In the genomic region with DNA sequence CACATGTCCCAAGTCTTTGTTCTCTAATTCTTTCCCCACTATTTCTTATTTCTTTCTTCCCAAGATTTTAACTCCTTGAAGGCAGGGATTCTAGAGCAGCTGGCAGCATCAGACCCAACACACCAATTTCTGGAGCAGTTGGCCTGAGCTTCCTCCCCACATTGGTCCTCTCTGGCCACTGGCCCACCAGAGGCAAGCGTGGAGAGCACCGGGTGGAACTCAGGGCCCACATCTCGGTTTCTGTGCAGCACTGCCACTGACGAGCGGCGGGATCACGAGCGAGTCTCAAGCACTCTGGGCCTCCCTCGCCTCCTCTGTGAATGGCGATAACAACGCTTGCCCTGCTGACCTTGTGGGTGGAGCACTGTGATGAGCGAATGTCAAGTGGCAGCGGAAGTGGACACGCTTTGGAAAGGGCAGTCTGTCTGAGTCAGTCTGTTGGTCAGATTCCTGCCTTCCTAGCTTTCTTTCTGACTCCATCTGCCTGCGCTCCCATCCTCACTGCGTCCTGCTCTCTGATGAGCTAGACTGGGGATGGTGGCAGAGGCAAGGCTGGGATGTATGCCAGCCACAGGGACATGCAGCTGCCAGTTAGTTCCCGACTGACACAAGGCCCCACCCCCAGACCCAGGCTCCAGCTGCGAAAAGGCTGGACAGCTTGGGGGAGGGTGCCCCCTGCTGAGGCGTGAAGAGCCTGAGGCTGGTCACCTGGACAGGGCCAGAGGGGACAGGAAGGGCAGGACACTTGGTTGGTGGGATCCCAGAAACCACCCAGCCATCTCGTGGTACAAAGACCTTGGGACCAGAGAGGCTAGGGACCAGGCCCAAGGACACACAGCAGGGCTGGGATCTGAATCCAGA, we compare ENCODE assay signal across 1 cellular context.
TF ChIP-seq lines count a peak whose summit lies in the region.

No MANE protein-coding gene starts in this region.

TF ChIP-seq in K562, 482 proteins besides CTCF, POLR2A, EP300 and RAD21 (continued from another document):
- TF ChIP-seq, protein P1, sequence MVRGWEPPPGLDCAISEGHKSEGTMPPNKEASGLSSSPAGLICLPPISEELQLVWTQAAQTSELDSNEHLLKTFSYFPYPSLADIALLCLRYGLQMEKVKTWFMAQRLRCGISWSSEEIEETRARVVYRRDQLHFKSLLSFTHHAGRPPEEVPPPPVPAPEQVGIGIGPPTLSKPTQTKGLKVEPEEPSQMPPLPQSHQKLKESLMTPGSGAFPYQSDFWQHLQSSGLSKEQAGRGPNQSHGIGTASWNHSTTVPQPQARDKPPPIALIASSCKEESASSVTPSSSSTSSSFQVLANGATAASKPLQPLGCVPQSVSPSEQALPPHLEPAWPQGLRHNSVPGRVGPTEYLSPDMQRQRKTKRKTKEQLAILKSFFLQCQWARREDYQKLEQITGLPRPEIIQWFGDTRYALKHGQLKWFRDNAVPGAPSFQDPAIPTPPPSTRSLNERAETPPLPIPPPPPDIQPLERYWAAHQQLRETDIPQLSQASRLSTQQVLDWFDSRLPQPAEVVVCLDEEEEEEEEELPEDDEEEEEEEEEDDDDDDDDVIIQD (CRISPR knock-in tag; IDR thresholded peaks at IDR 0.05): no peak
- TF ChIP-seq ARNT (IDR thresholded peaks at IDR 0.05) (peak; percentile 32 to 69; a peak in 3 of 4 replicates), FOXJ2 (tag; IDR thresholded peaks at IDR 0.05) (no peak), SMARCA4 (IDR thresholded peaks at IDR 0.05) (peak; percentile 88), CC2D1A (IDR thresholded peaks at IDR 0.05) (peak; percentile 89), ZNF316 (IDR thresholded peaks at IDR 0.05) (no peak), CXXC5 (CRISPR knock-in tag; IDR thresholded peaks at IDR 0.05) (peak; percentile 96), NONO (IDR thresholded peaks at IDR 0.05; ENCODE audit: low read depth in 2 of 2, low read length in 1 of 2) (no peak), TARDBP (IDR thresholded peaks at IDR 0.05) (no peak; the same call in 1 of the 2 replicates), CHD2 (IDR thresholded peaks at IDR 0.05; ENCODE audit: low read depth, low read length) (no peak), JUND (IDR thresholded peaks at IDR 0.05; ENCODE audit: borderline replicate concordance, low read depth, low read length) (peak; percentile 87), JUND (tag; IDR thresholded peaks at IDR 0.05; ENCODE audit: borderline replicate concordance, low read depth, low read length) (peak; percentile 85; the same call in 2 of the 3 replicates), ZNF23 (CRISPR knock-in tag; IDR thresholded peaks at IDR 0.05) (no peak), FOSL1 (tag; conservative IDR thresholded peaks at IDR 0.05) (peak; percentile 91), NCOA6 (IDR thresholded peaks at IDR 0.05) (no peak), CBX3 (IDR thresholded peaks at IDR 0.05; ENCODE audit: borderline replicate concordance in 1 of 2, low read length in 2 of 2) (peak in 1 of 2 experiments; percentile 49; a peak in 2 of 3 replicates), CBX5 (IDR thresholded peaks at IDR 0.05; ENCODE audit: borderline replicate concordance, low read depth) (peak; percentile 80), WHSC1 (IDR thresholded peaks at IDR 0.05; ENCODE audit: low read length) (no peak), NR3C1 (CRISPR knock-in tag; IDR thresholded peaks at IDR 0.05) (no peak), DDX20 (tag; IDR thresholded peaks at IDR 0.05; ENCODE audit: low read depth) (no peak), KDM5B (IDR thresholded peaks at IDR 0.05; ENCODE audit: insufficient replicate concordance, low read depth, low read length) (no peak), MYBL2 (IDR thresholded peaks at IDR 0.05; ENCODE audit: low read depth) (no peak), MYBL2 (CRISPR knock-in tag; IDR thresholded peaks at IDR 0.05; ENCODE audit: borderline replicate concordance) (no peak), ZNF830 (CRISPR knock-in tag; IDR thresholded peaks at IDR 0.05) (peak; percentile 54; the same call in 1 of the 2 replicates), ZC3H11A (IDR thresholded peaks at IDR 0.05; ENCODE audit: low read depth, low read length) (0 out of 2 replicates have a peak, but pooled peaks have one; percentile 46), SRSF9 (IDR thresholded peaks at IDR 0.05; ENCODE audit: borderline replicate concordance, low read depth, low read length) (no peak)
- TF ChIP-seq, protein P2, sequence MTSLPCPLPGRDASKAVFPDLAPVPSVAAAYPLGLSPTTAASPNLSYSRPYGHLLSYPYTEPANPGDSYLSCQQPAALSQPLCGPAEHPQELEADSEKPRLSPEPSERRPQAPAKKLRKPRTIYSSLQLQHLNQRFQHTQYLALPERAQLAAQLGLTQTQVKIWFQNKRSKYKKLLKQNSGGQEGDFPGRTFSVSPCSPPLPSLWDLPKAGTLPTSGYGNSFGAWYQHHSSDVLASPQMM (CRISPR knock-in tag; IDR thresholded peaks at IDR 0.05): no peak
- TF ChIP-seq, protein P3, sequence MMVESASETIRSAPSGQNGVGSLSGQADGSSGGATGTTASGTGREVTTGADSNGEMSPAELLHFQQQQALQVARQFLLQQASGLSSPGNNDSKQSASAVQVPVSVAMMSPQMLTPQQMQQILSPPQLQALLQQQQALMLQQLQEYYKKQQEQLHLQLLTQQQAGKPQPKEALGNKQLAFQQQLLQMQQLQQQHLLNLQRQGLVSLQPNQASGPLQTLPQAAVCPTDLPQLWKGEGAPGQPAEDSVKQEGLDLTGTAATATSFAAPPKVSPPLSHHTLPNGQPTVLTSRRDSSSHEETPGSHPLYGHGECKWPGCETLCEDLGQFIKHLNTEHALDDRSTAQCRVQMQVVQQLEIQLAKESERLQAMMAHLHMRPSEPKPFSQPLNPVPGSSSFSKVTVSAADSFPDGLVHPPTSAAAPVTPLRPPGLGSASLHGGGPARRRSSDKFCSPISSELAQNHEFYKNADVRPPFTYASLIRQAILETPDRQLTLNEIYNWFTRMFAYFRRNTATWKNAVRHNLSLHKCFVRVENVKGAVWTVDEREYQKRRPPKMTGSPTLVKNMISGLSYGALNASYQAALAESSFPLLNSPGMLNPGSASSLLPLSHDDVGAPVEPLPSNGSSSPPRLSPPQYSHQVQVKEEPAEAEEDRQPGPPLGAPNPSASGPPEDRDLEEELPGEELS (CRISPR knock-in tag; IDR thresholded peaks at IDR 0.05; ENCODE audit: borderline replicate concordance): no peak
- TF ChIP-seq, protein P4, sequence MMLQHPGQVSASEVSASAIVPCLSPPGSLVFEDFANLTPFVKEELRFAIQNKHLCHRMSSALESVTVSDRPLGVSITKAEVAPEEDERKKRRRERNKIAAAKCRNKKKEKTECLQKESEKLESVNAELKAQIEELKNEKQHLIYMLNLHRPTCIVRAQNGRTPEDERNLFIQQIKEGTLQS (IDR thresholded peaks at IDR 0.05): peak; percentile 72
- TF ChIP-seq, protein P4 (CRISPR knock-in tag; conservative IDR thresholded peaks at IDR 0.05): no peak
- TF ChIP-seq, protein P5, sequence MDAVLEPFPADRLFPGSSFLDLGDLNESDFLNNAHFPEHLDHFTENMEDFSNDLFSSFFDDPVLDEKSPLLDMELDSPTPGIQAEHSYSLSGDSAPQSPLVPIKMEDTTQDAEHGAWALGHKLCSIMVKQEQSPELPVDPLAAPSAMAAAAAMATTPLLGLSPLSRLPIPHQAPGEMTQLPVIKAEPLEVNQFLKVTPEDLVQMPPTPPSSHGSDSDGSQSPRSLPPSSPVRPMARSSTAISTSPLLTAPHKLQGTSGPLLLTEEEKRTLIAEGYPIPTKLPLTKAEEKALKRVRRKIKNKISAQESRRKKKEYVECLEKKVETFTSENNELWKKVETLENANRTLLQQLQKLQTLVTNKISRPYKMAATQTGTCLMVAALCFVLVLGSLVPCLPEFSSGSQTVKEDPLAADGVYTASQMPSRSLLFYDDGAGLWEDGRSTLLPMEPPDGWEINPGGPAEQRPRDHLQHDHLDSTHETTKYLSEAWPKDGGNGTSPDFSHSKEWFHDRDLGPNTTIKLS (IDR thresholded peaks at IDR 0.05; ENCODE audit: borderline replicate concordance, low read depth): peak; percentile 71; the same call in 1 of the 2 replicates
- TF ChIP-seq, protein P6, sequence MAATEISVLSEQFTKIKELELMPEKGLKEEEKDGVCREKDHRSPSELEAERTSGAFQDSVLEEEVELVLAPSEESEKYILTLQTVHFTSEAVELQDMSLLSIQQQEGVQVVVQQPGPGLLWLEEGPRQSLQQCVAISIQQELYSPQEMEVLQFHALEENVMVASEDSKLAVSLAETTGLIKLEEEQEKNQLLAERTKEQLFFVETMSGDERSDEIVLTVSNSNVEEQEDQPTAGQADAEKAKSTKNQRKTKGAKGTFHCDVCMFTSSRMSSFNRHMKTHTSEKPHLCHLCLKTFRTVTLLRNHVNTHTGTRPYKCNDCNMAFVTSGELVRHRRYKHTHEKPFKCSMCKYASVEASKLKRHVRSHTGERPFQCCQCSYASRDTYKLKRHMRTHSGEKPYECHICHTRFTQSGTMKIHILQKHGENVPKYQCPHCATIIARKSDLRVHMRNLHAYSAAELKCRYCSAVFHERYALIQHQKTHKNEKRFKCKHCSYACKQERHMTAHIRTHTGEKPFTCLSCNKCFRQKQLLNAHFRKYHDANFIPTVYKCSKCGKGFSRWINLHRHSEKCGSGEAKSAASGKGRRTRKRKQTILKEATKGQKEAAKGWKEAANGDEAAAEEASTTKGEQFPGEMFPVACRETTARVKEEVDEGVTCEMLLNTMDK (IDR thresholded peaks at IDR 0.05; ENCODE audit: borderline replicate concordance, insufficient read depth, low read depth, low read length, poor library complexity, severe bottlenecking): no peak
